Comparison of ENCODE assay signal across 27 cellular contexts in genomic region chr15:74992619-74993018, GRCh38.
"Had no signal": no experiment of that assay in that cellular context is flagged by ENCODE, and none has a peak within 500 bp of the region (broad histone marks: within the 10 kb centered on the region; RNA-seq: fewer than 3 reads in every experiment).

No MANE protein-coding gene starts in this region.

- H3K36me3 ChIP-seq: ascending aorta had no signal

- H3K27ac ChIP-seq: ascending aorta, WERI-Rb-1 had no signal

- H3K27me3 ChIP-seq: ascending aorta had no signal

- H3K4me3 ChIP-seq: ascending aorta had no signal

- H3K9me3 ChIP-seq: ascending aorta had no signal

- FAIRE-seq: TTC549 had no signal

- DNase-seq: activated CD4-positive, alpha-beta memory T cell treated with anti-CD3 and anti-CD28 coated beads, Interleukin-2, amount 10 ng/mL, durations not matched to agents 7 days and 5 days; activated CD4-positive, alpha-beta T cell treated with anti-CD3 and anti-CD28 coated beads for 1 hour; activated CD4-positive, alpha-beta T cell treated with anti-CD3 and anti-CD28 coated beads for 36 hours; activated CD4-positive, alpha-beta T cell treated with anti-CD3 and anti-CD28 coated beads for 48 hours; activated CD4-positive, alpha-beta T cell treated with anti-CD3 and anti-CD28 coated beads, Interleukin-2, amount 10 ng/mL, durations not matched to agents 7 days and 5 days; activated CD4-positive, alpha-beta T cell treated with anti-CD3 and anti-CD28 coated beads, Interleukin-2, amount 50 U/mL, for 48 hours; activated CD4-positive, CD25-positive, alpha-beta regulatory T cell; activated CD8-positive, alpha-beta memory T cell treated with anti-CD3 and anti-CD28 coated beads for 24 hours; activated CD8-positive, alpha-beta memory T cell treated with anti-CD3 and anti-CD28 coated beads, Interleukin-2, amount 10 ng/mL, durations not matched to agents 7 days and 5 days; activated CD8-positive, alpha-beta memory T cell treated with anti-CD3 and anti-CD28 coated beads, Interleukin-2, amount 50 U/mL, for 48 hours; activated CD8-positive, alpha-beta T cell treated with anti-CD3 and anti-CD28 coated beads, Interleukin-2, amount 10 ng/mL, durations not matched to agents 7 days and 5 days; activated effector memory CD4-positive, alpha-beta T cell treated with Interleukin-2 at 50 U/mL for 16 hours; activated gamma-delta T cell; activated naive CD4-positive, alpha-beta T cell treated with anti-CD3 and anti-CD28 coated beads, Interleukin-2, amount 10 ng/mL, durations not matched to agents 7 days and 5 days; activated naive CD4-positive, alpha-beta T cell treated with Interleukin-2 at 50 U/mL for 16 hours; activated naive CD8-positive, alpha-beta T cell treated with anti-CD3 and anti-CD28 coated beads, Interleukin-2, amount 10 ng/mL, durations not matched to agents 7 days and 5 days; activated naive CD8-positive, alpha-beta T cell treated with anti-CD3 and anti-CD28 coated beads, Interleukin-2, amount 50 U/mL, for 24 hours; activated T-cell treated with anti-CD3 and anti-CD28 coated beads, Interleukin-2, amount 50 U/mL, for 24 hours; activated T-cell treated with anti-CD3 and anti-CD28 coated beads, Interleukin-2, amount 50 U/mL, for 48 hours; amygdala; anterior cingulate cortex; central memory CD4-positive, alpha-beta T cell; T-helper 2 cell; T-helper 9 cell; WERI-Rb-1 had no signal
